ENCODE assay signal across 13 cellular contexts in the genomic region with DNA sequence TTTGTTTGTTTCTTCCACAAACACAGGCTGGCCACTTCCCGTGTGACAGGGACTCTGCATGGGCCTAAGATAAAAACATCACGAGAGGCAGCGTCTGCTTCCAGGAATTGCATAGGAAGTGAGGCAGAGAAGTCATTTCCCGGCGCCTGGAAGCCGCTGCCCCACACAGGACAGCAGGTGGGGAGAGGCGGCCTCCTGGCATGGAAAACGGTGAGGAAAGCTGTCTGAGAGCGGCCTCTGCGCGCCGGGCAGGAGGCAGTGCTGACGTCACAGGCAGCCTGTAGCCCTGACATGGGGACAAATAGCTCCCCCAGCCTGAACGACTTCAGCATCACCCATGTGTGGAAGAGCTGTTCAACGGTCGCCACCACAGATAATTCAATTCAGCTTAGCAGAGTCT.
DNase-seq lines count a peak whose midpoint lies in the region; ATAC-seq and TF ChIP-seq lines count a peak whose summit lies in the region.
"Had no signal": no experiment of that assay in that cellular context is flagged by ENCODE, and none has a peak within 500 bp of the region (broad histone marks: within the 10 kb centered on the region; RNA-seq: fewer than 3 reads in every experiment).

No MANE protein-coding gene starts in this region.

- in situ Hi-C loops in mammary epithelial cell (cut with MboI; ENCODE audit: low sequenced_read_pairs in 2 of 2), result no loop called here

- H3K9me3 ChIP-seq in neural progenitor cell (ENCODE audit: low read depth) (no peaks in the 10 kb centered on the region), mammary epithelial cell (replicated peaks; ENCODE audit: insufficient read depth, low read length) (no peaks in the 10 kb centered on the region)

- H2AFZ ChIP-seq in neural progenitor cell (replicated peaks) (no peak overlapping the region), mammary epithelial cell (ENCODE audit: low read depth, low read length) (no peak overlapping the region)

- peaks cover 5% of the 10 kb centered on the region for H3F3A ChIP-seq in neural progenitor cell (ENCODE audit: low read depth)

- H4K20me1 ChIP-seq in neural progenitor cell (ENCODE audit: low read depth) (no peaks in the 10 kb centered on the region), mammary epithelial cell (ENCODE audit: insufficient read depth, low read length) (no peaks in the 10 kb centered on the region)

- dilution Hi-C loops in mammary epithelial cell (cut with HindIII; ENCODE audit: low sequenced_read_pairs), result no loop called here

- H3K4me1 ChIP-seq in neural progenitor cell (peaks cover 7% of the 10 kb centered on the region), mammary epithelial cell (ENCODE audit: insufficient read depth, low read length) (peaks cover 12% of the 10 kb centered on the region)

- DNase-seq in ELF-1 (ENCODE audit: low read depth, low spot score), result peak; percentile 77
- DNase-seq in SHP77 treated with DMSO at 0.1 percent for 48 hours (lab: John Stamatoyannopoulos, UW), result peak; percentile 96
- DNase-seq in Right ventricle myocardium inferior (ENCODE audit: missing footprints), result peak; percentile 86
- peak; percentile 32 for DNase-seq in neural progenitor cell (ENCODE audit: low spot score)
- no peak for DNase-seq in HPDE6-E6E7 (ENCODE audit: extremely low spot score)
- DNase-seq in Ammon's horn (ENCODE audit: low spot score), result no peak
- no peak for DNase-seq in mammary epithelial cell
- no peak for DNase-seq in effector memory CD8-positive, alpha-beta T cell
- DNase-seq: activated T-cell treated with anti-CD3 and anti-CD28 coated beads, Interleukin-2, amount 50 U/mL, for 24 hours; DND-41; immature natural killer cell; NCI-H226; stimulated activated naive CD4-positive, alpha-beta T cell had no signal

- H3K4me3 Mint-ChIP-seq in neural progenitor cell, result no peak overlapping the region
- H3K4me3 Mint-ChIP-seq in effector memory CD8-positive, alpha-beta T cell, result no peak overlapping the region
- H3K4me3 Mint-ChIP-seq: activated T-cell treated with anti-CD3 and anti-CD28 coated beads, Interleukin-2, amount 50 U/mL, for 24 hours; immature natural killer cell had no signal

- CTCF ChIA-PET in mammary epithelial cell (lab: Charles Lee; ENCODE audit: low non-redundant PET), result no interaction called here

- H3K27me3 ChIP-seq in neural progenitor cell (no peaks in the 10 kb centered on the region), mammary epithelial cell (ENCODE audit: insufficient read depth, low read length) (peaks cover 2% of the 10 kb centered on the region)

- ATAC-seq in Right ventricle myocardium inferior, result peak; percentile 62
- ATAC-seq in effector memory CD8-positive, alpha-beta T cell (replicated peaks), result no peak

- H3K4me2 ChIP-seq in neural progenitor cell, result no peak overlapping the region
- H3K4me2 ChIP-seq in mammary epithelial cell (ENCODE audit: insufficient read depth, low read depth, low read length), result no peak overlapping the region

- TF ChIP-seq CTCF in neural progenitor cell (IDR thresholded peaks at IDR 0.05), result no peak
- no peak for TF ChIP-seq CTCF in mammary epithelial cell (conservative IDR thresholded peaks at IDR 0.05 in 1 of 2, IDR thresholded peaks at IDR 0.05 in 1 of 2; ENCODE audit: extremely low read depth in 1 of 2, insufficient read depth in 1 of 2, low read depth in 1 of 2, low read length in 2 of 2)

- intact Hi-C loops in Right ventricle myocardium inferior (cut with DNase I), result no loop called here
- intact Hi-C loops in mammary epithelial cell (cut with micrococcal nuclease), result no loop called here

- WGBS in mammary epithelial cell (ENCODE audit: low coverage, missing lambda C conversion rate), result 78% methylated on average over 14 of the region's 16 CpGs

- H3K9me3 Mint-ChIP-seq in neural progenitor cell, result no peaks in the 10 kb centered on the region
- H3K9me3 Mint-ChIP-seq in effector memory CD8-positive, alpha-beta T cell, result no peaks in the 10 kb centered on the region
- H3K9me3 Mint-ChIP-seq: activated T-cell treated with anti-CD3 and anti-CD28 coated beads, Interleukin-2, amount 50 U/mL, for 24 hours; immature natural killer cell had no signal

- no TSS peak for BruUV-seq in mammary epithelial cell (replicated peaks; lab: Mats Ljungman, UMichigan)

- no peak overlapping the region for H3K27ac Mint-ChIP-seq in neural progenitor cell
- H3K27ac Mint-ChIP-seq in effector memory CD8-positive, alpha-beta T cell, result no peak overlapping the region
- H3K27ac Mint-ChIP-seq: activated T-cell treated with anti-CD3 and anti-CD28 coated beads, Interleukin-2, amount 50 U/mL, for 24 hours; immature natural killer cell had no signal

- no peaks in the 10 kb centered on the region for H3K27me3 Mint-ChIP-seq in neural progenitor cell (ENCODE audit: insufficient read depth, low read depth)
- no peaks in the 10 kb centered on the region for H3K27me3 Mint-ChIP-seq in effector memory CD8-positive, alpha-beta T cell

- H3K36me3 Mint-ChIP-seq in neural progenitor cell, result no peaks in the 10 kb centered on the region
- H3K36me3 Mint-ChIP-seq in effector memory CD8-positive, alpha-beta T cell (ENCODE audit: insufficient read depth), result no peaks in the 10 kb centered on the region
- H3K36me3 Mint-ChIP-seq: immature natural killer cell had no signal

- H3K9ac ChIP-seq in neural progenitor cell, result no peak overlapping the region
- no peak overlapping the region for H3K9ac ChIP-seq in mammary epithelial cell (ENCODE audit: insufficient read depth, low read length)

- H3K4me3 ChIP-seq in neural progenitor cell (no peak overlapping the region), mammary epithelial cell (replicated peaks in 1 of 3; ENCODE audit: insufficient read depth in 1 of 3, low read depth in 2 of 3, low read length in 3 of 3) (no peak overlapping the region)

- H3K36me3 ChIP-seq in neural progenitor cell (no peaks in the 10 kb centered on the region), mammary epithelial cell (ENCODE audit: insufficient read depth, low read length) (no peaks in the 10 kb centered on the region)

- H3K79me2 ChIP-seq in neural progenitor cell (ENCODE audit: low read depth) (no peaks in the 10 kb centered on the region), mammary epithelial cell (ENCODE audit: insufficient read depth, low read length) (no peaks in the 10 kb centered on the region)

- H3K4me1 Mint-ChIP-seq in neural progenitor cell, result peaks cover 21% of the 10 kb centered on the region
- no peaks in the 10 kb centered on the region for H3K4me1 Mint-ChIP-seq in effector memory CD8-positive, alpha-beta T cell (ENCODE audit: low read depth in 2 of 2)
- H3K4me1 Mint-ChIP-seq: immature natural killer cell had no signal

- H3K27ac ChIP-seq in neural progenitor cell (no peak overlapping the region), mammary epithelial cell (ENCODE audit: insufficient read depth, low read depth, low read length) (no peak overlapping the region)

Comparison
In these comparisons a context has a peak if more than half of its experiments do, and no peak if none do; other contexts are left out.
1. DNase-seq: peak in ELF-1 (single experiment), SHP77 treated with DMSO at 0.1 percent for 48 hours (single experiment), Right ventricle myocardium inferior (single experiment) and neural progenitor cell (single experiment); none in HPDE6-E6E7 (single experiment), Ammon's horn (single experiment), mammary epithelial cell (single experiment) and effector memory CD8-positive, alpha-beta T cell (0 of 3).